In genomic region chr16:57061084-57061905, GRCh38 we compare ENCODE assay signal across 8 cellular contexts. TPM values are rescaled to one million over a fixed set of nuclear protein-coding genes. Genes with fewer than 3 reads are reported as not detected.
DNase-seq lines count a peak whose midpoint lies in the region; ATAC-seq, FAIRE-seq and TF ChIP-seq lines count a peak whose summit lies in the region.

No MANE protein-coding gene starts in this region.

- no peaks in the 10 kb centered on the region for H3K9me3 Mint-ChIP-seq in activated T-cell treated with anti-CD3 and anti-CD28 coated beads, Interleukin-2, amount 50 U/mL, for 4 hours
- H3K9me3 Mint-ChIP-seq in activated naive CD8-positive, alpha-beta T cell treated with anti-CD3 and anti-CD28 coated beads, Interleukin-2, amount 10 ng/mL, durations not matched to agents 7 days and 5 days, result no peaks in the 10 kb centered on the region

- no peaks in the 10 kb centered on the region for H3K9me3 ChIP-seq in thymus (ENCODE audit: control insufficient read depth)

- H3K36me3 Mint-ChIP-seq in activated T-cell treated with anti-CD3 and anti-CD28 coated beads, Interleukin-2, amount 50 U/mL, for 4 hours (ENCODE audit: insufficient read depth), result peaks cover 29% of the 10 kb centered on the region
- H3K36me3 Mint-ChIP-seq in activated naive CD8-positive, alpha-beta T cell treated with anti-CD3 and anti-CD28 coated beads, Interleukin-2, amount 10 ng/mL, durations not matched to agents 7 days and 5 days, result peaks cover 25% of the 10 kb centered on the region

- H3K4me1 ChIP-seq in thymus (ENCODE audit: control insufficient read depth, insufficient read depth, low read length), result no peaks in the 10 kb centered on the region

- H3K27me3 Mint-ChIP-seq in activated T-cell treated with anti-CD3 and anti-CD28 coated beads, Interleukin-2, amount 50 U/mL, for 4 hours (ENCODE audit: low read depth), result no peaks in the 10 kb centered on the region
- H3K27me3 Mint-ChIP-seq in activated naive CD8-positive, alpha-beta T cell treated with anti-CD3 and anti-CD28 coated beads, Interleukin-2, amount 10 ng/mL, durations not matched to agents 7 days and 5 days, result no peaks in the 10 kb centered on the region

- peak overlapping the region; percentile 36 for H3K27ac ChIP-seq in thymus (ENCODE audit: low read depth)

- FAIRE-seq in GM12892 (lab: Jason Lieb, UNC) (no peak), D721Med (lab: Jason Lieb, UNC) (no peak)

- no peak for TF ChIP-seq POLR2A in GM12892 (IDR thresholded peaks at IDR 0.05; ENCODE audit: low read depth, low read length)

- ATAC-seq in activated T-cell treated with anti-CD3 and anti-CD28 coated beads, Interleukin-2, amount 50 U/mL, for 4 hours, result peak; percentile 17 to 23
- no peak for ATAC-seq in activated naive CD8-positive, alpha-beta T cell treated with anti-CD3 and anti-CD28 coated beads, Interleukin-2, amount 10 ng/mL, durations not matched to agents 7 days and 5 days (ENCODE audit: low read depth)

- TF ChIP-seq CTCF in GM10266 (IDR thresholded peaks at IDR 0.05; ENCODE audit: control insufficient read depth, insufficient read depth, low read depth, missing control alignments) (no peak), D721Med (IDR thresholded peaks at IDR 0.05; ENCODE audit: insufficient read depth, missing control alignments) (no peak)

- no peak overlapping the region for H3K4me3 Mint-ChIP-seq in activated T-cell treated with anti-CD3 and anti-CD28 coated beads, Interleukin-2, amount 50 U/mL, for 4 hours
- no peak overlapping the region for H3K4me3 Mint-ChIP-seq in activated naive CD8-positive, alpha-beta T cell treated with anti-CD3 and anti-CD28 coated beads, Interleukin-2, amount 10 ng/mL, durations not matched to agents 7 days and 5 days

- H3K4me1 Mint-ChIP-seq in activated T-cell treated with anti-CD3 and anti-CD28 coated beads, Interleukin-2, amount 50 U/mL, for 4 hours (ENCODE audit: low read depth), result peaks cover 9% of the 10 kb centered on the region
- H3K4me1 Mint-ChIP-seq in activated naive CD8-positive, alpha-beta T cell treated with anti-CD3 and anti-CD28 coated beads, Interleukin-2, amount 10 ng/mL, durations not matched to agents 7 days and 5 days, result peaks cover 15% of the 10 kb centered on the region

- peak overlapping the region; percentile 16 for H3K27ac Mint-ChIP-seq in activated naive CD8-positive, alpha-beta T cell treated with anti-CD3 and anti-CD28 coated beads, Interleukin-2, amount 10 ng/mL, durations not matched to agents 7 days and 5 days

- POLR2A ChIA-PET in activated naive CD8-positive, alpha-beta T cell treated with anti-CD3 and anti-CD28 coated beads, Interleukin-2, amount 10 ng/mL, durations not matched to agents 7 days and 5 days (lab: Charles Lee), result interaction anchor here (0.7 kb wide), 1 partner anchor 9 kb away, joined by 3 read pairs; no protein-coding TSS in a partner anchor

- no peaks in the 10 kb centered on the region for H3K27me3 ChIP-seq in thymus (ENCODE audit: control insufficient read depth, insufficient read depth)

- H3K36me3 ChIP-seq in thymus (ENCODE audit: control insufficient read depth, insufficient read depth), result peaks cover 14% of the 10 kb centered on the region

- H3K4me3 ChIP-seq in thymus (ENCODE audit: low read length), result no peak overlapping the region

- DNase-seq in activated T-cell treated with anti-CD3 and anti-CD28 coated beads, Interleukin-2, amount 50 U/mL, for 4 hours, result no peak
- DNase-seq in activated T-cell treated with anti-CD3 and anti-CD28 coated beads, Interleukin-2, amount 50 U/mL, for 48 hours, result no peak
- DNase-seq in activated naive CD8-positive, alpha-beta T cell treated with anti-CD3 and anti-CD28 coated beads, Interleukin-2, amount 10 ng/mL, durations not matched to agents 7 days and 5 days, result no peak
- DNase-seq in kidney tubule cell (ENCODE audit: low spot score) (peak; percentile 48), GM10266 (ENCODE audit: extremely low spot score) (no peak), GM12892 (ENCODE audit: insufficient read length) (no peak), D721Med (ENCODE audit: insufficient read length, low spot score) (no peak)

- WGBS in thymus, result 91% methylated on average over 11 of the region's 11 CpGs

RNA-seq across cellular contexts. Expression of gene CPNE2, which starts 31.1 kb away (rescaled TPM):
- 1 to 10 TPM; 2.4 to 4.0 (median 2.9) TPM for total RNA-seq in activated T-cell treated with anti-CD3 and anti-CD28 coated beads, Interleukin-2, amount 50 U/mL, for 4 hours
- total RNA-seq in activated naive CD8-positive, alpha-beta T cell treated with anti-CD3 and anti-CD28 coated beads, Interleukin-2, amount 10 ng/mL, durations not matched to agents 7 days and 5 days, result 10 to 100 TPM; 11.0 to 11.4 TPM
- polyA plus RNA-seq in thymus, result 27.5 TPM
- 13.1 TPM for polyA plus RNA-seq in GM12892 (2012; ENCODE audit: missing spikeins)
